17 cellular contexts compared by ENCODE assay signal in genomic region chr13:51605698-51606097, GRCh38.
"Had no signal": no experiment of that assay in that cellular context is flagged by ENCODE, and none has a peak within 500 bp of the region (broad histone marks: within the 10 kb centered on the region; RNA-seq: fewer than 3 reads in every experiment).

No MANE protein-coding gene starts in this region.

- H2AFZ ChIP-seq: neural progenitor cell had no signal

- H3K36me3 ChIP-seq: gastrocnemius medialis, heart right ventricle, neural progenitor cell, ovary, tibial artery, upper lobe of right lung, vagina had no signal

- DNase-seq: effector memory CD8-positive, alpha-beta T cell; gastrocnemius medialis; heart right ventricle; hypothalamus; kidney glomerular epithelial cell; midbrain; nucleus accumbens; ovary; right cardiac atrium; stimulated activated CD4-positive, alpha-beta T cell treated with anti-CD3 and anti-CD28 coated beads, Interleukin-2, amount 100 ng/mL, for 48 hours; stimulated activated naive CD4-positive, alpha-beta T cell treated with Interleukin-2 at 50 U/mL for 16 hours; tibial artery; upper lobe of right lung had no signal

- H3K4me2 ChIP-seq: neural progenitor cell, smooth muscle cell had no signal

- H3K9ac ChIP-seq: neural progenitor cell had no signal

- H3K4me1 ChIP-seq: neural progenitor cell, vagina had no signal

- H3K9me3 ChIP-seq: gastrocnemius medialis, ovary, tibial artery, upper lobe of right lung, vagina had no signal

- H3K27me3 ChIP-seq: gastrocnemius medialis, heart right ventricle, neural progenitor cell, ovary, tibial artery, upper lobe of right lung, vagina had no signal

- H3K27ac ChIP-seq: epithelial cell of prostate, gastrocnemius medialis, heart right ventricle, neural progenitor cell, ovary, tibial artery, upper lobe of right lung, vagina had no signal

- H3K4me3 ChIP-seq: gastrocnemius medialis, heart right ventricle, neural progenitor cell, ovary, smooth muscle cell, tibial artery, upper lobe of right lung, vagina had no signal
